Comparison of ENCODE assay signal across 9 cellular contexts in the genomic region with DNA sequence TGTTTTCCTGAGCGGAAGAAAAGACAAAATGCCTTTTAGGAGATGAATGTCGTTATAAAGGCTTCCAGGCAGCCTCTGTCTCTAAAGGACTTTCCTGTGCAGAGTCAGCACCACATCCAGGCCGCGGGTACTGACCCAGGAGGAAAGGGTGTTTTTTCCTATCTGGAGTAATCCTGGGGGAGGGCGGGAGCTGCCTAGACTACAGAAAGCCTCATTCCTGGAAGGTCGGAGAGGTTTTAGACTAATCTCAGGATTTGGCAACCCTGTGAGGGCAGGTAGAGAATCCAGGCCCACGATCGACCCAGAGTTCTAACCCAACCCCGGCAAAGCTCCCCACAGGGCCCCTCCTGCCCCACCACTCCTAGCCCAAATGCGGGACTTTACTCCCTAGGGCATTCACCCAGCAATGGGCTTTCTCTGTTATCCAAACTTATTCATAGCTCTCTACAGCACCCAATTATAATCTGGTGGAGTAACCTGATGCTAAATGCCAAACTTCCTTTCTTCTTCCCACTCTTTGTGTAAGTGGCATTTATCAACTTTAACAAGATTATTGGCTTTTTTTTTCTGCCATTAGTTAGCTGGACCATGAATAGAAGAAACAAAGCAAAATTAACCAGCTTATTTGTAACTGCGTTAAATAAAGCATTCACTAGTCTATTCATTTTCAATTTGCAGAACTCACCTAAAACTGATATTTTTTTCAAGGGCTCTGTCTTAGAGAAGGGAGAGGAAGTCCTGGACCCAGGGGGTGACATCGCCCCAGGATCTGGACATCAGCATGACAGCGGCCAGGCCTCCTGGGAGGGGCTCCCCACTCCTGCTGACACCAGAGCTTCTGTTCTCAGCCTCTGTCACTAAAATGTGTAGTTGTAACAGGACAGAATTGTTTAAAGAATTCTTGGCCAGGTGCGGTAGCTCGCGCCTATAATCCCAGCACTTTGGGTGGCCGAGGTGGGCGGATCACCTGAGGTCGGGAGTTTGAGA. TPM values are rescaled to one million over a fixed set of nuclear protein-coding genes. Genes with fewer than 3 reads are reported as not detected.
DNase-seq lines count a peak whose midpoint lies in the region; ATAC-seq and TF ChIP-seq lines count a peak whose summit lies in the region.
"Had no signal": no experiment of that assay in that cellular context is flagged by ENCODE, and none has a peak within 500 bp of the region (broad histone marks: within the 10 kb centered on the region; RNA-seq: fewer than 3 reads in every experiment).

No MANE protein-coding gene starts in this region.

- no peak overlapping the region for H3K27ac Mint-ChIP-seq in stimulated activated naive CD8-positive, alpha-beta T cell treated with anti-CD3 and anti-CD28 coated beads, Interleukin-15, Interleukin-2, amounts not matched to agents 100 ng/mL and 50 ng/mL, for 24 hours
- H3K27ac Mint-ChIP-seq in endothelial cell (ENCODE audit: unreplicated experiment) = peak overlapping the region; percentile 14
- no peak overlapping the region for H3K27ac Mint-ChIP-seq in natural killer cell treated with Interleukin-12 subunit alpha and Interleukin-12 subunit beta and Interleukin-15 and Interleukin-18, amount 100 ng/mL, for 72 hours

- no peaks in the 10 kb centered on the region for H3K36me3 Mint-ChIP-seq in stimulated activated naive CD8-positive, alpha-beta T cell treated with anti-CD3 and anti-CD28 coated beads, Interleukin-15, Interleukin-2, amounts not matched to agents 100 ng/mL and 50 ng/mL, for 24 hours (ENCODE audit: low read depth)
- H3K36me3 Mint-ChIP-seq in endothelial cell (ENCODE audit: low read depth, unreplicated experiment) = peaks cover 9% of the 10 kb centered on the region
- no peaks in the 10 kb centered on the region for H3K36me3 Mint-ChIP-seq in natural killer cell treated with Interleukin-12 subunit alpha and Interleukin-12 subunit beta and Interleukin-15 and Interleukin-18, amount 100 ng/mL, for 72 hours

- ATAC-seq in stimulated activated naive CD8-positive, alpha-beta T cell treated with anti-CD3 and anti-CD28 coated beads, Interleukin-15, Interleukin-2, amounts not matched to agents 100 U/mL and 50 U/mL, for 24 hours = no peak
- no peak for ATAC-seq in natural killer cell treated with Interleukin-12 subunit alpha and Interleukin-12 subunit beta and Interleukin-15 and Interleukin-18, amount 100 ng/mL, for 72 hours
- ATAC-seq in HG03442 (IDR thresholded peaks at IDR 0.05; ENCODE audit: unreplicated experiment) (no peak), GM18909 (IDR thresholded peaks at IDR 0.05; ENCODE audit: poor library complexity, unreplicated experiment) (no peak)

- peaks cover 6% of the 10 kb centered on the region for H3K4me1 Mint-ChIP-seq in stimulated activated naive CD8-positive, alpha-beta T cell treated with anti-CD3 and anti-CD28 coated beads, Interleukin-15, Interleukin-2, amounts not matched to agents 100 ng/mL and 50 ng/mL, for 24 hours (ENCODE audit: low read depth)
- peaks cover 9% of the 10 kb centered on the region for H3K4me1 Mint-ChIP-seq in endothelial cell (ENCODE audit: unreplicated experiment)
- no peaks in the 10 kb centered on the region for H3K4me1 Mint-ChIP-seq in natural killer cell treated with Interleukin-12 subunit alpha and Interleukin-12 subunit beta and Interleukin-15 and Interleukin-18, amount 100 ng/mL, for 72 hours (ENCODE audit: low read depth in 2 of 2)

- no peak for TF ChIP-seq CTCF in endothelial cell (IDR thresholded peaks at IDR 0.05; ENCODE audit: unreplicated experiment)

- H3K27me3 Mint-ChIP-seq in stimulated activated naive CD8-positive, alpha-beta T cell treated with anti-CD3 and anti-CD28 coated beads, Interleukin-15, Interleukin-2, amounts not matched to agents 100 ng/mL and 50 ng/mL, for 24 hours = peaks cover 60% of the 10 kb centered on the region
- peaks cover 3% of the 10 kb centered on the region for H3K27me3 Mint-ChIP-seq in endothelial cell (ENCODE audit: unreplicated experiment)
- peaks cover 39 to 65% of the 10 kb centered on the region in 2 donors for H3K27me3 Mint-ChIP-seq in natural killer cell treated with Interleukin-12 subunit alpha and Interleukin-12 subunit beta and Interleukin-15 and Interleukin-18, amount 100 ng/mL, for 72 hours

- peak overlapping the region; percentile 61 for H3K4me3 Mint-ChIP-seq in stimulated activated naive CD8-positive, alpha-beta T cell treated with anti-CD3 and anti-CD28 coated beads, Interleukin-15, Interleukin-2, amounts not matched to agents 100 ng/mL and 50 ng/mL, for 24 hours
- H3K4me3 Mint-ChIP-seq in endothelial cell (ENCODE audit: unreplicated experiment) = peak overlapping the region; percentile 87
- peak overlapping the region; percentile 62 for H3K4me3 Mint-ChIP-seq in natural killer cell treated with Interleukin-12 subunit alpha and Interleukin-12 subunit beta and Interleukin-15 and Interleukin-18, amount 100 ng/mL, for 72 hours

- DNase-seq in stimulated activated naive CD8-positive, alpha-beta T cell treated with anti-CD3 and anti-CD28 coated beads, Interleukin-15, Interleukin-2, amounts not matched to agents 100 U/mL and 50 U/mL, for 24 hours = no peak
- DNase-seq in endothelial cell (ENCODE audit: low spot score) = peak; percentile 9
- no peak for DNase-seq in natural killer cell treated with Interleukin-12 subunit alpha and Interleukin-12 subunit beta and Interleukin-15 and Interleukin-18, amount 100 ng/mL, for 72 hours (ENCODE audit: low spot score)
- no peak for DNase-seq in GOT3 (lab: John Stamatoyannopoulos, UW)
- no peak for DNase-seq in NCI-H510A (lab: John Stamatoyannopoulos, UW)
- DNase-seq: NCI-H1436 had no signal

- no peaks in the 10 kb centered on the region for H3K9me3 Mint-ChIP-seq in stimulated activated naive CD8-positive, alpha-beta T cell treated with anti-CD3 and anti-CD28 coated beads, Interleukin-15, Interleukin-2, amounts not matched to agents 100 ng/mL and 50 ng/mL, for 24 hours
- no peaks in the 10 kb centered on the region for H3K9me3 Mint-ChIP-seq in endothelial cell (ENCODE audit: unreplicated experiment)
- no peaks in the 10 kb centered on the region for H3K9me3 Mint-ChIP-seq in natural killer cell treated with Interleukin-12 subunit alpha and Interleukin-12 subunit beta and Interleukin-15 and Interleukin-18, amount 100 ng/mL, for 72 hours

RNA-seq across cellular contexts. Expression of a gene that starts 1.4 kb away (rescaled TPM):
- 4.9 TPM for total RNA-seq in endothelial cell (ENCODE audit: unreplicated experiment)
- total RNA-seq in natural killer cell treated with Interleukin-12 subunit alpha and Interleukin-12 subunit beta and Interleukin-15 and Interleukin-18, amount 100 ng/mL, for 72 hours = not detected
